19 cellular contexts compared by ENCODE assay signal in genomic region chr2:39164089-39164488, GRCh38. TPM values are rescaled to one million over a fixed set of nuclear protein-coding genes. Genes with fewer than 3 reads are reported as not detected.
A peak's percentile ranks its signal among the peaks of the same experiment; 100 is the strongest.
DNase-seq lines count a peak whose midpoint lies in the region; ATAC-seq, FAIRE-seq and TF ChIP-seq lines count a peak whose summit lies in the region.
"Had no signal": no experiment of that assay in that cellular context is flagged by ENCODE, and none has a peak within 500 bp of the region (broad histone marks: within the 10 kb centered on the region; RNA-seq: fewer than 3 reads in every experiment).

No MANE protein-coding gene starts in this region.

- peaks cover 30 to 57% of the 10 kb centered on the region in 2 donors for H3K4me1 ChIP-seq in thoracic aorta (ENCODE audit: control insufficient read depth in 1 of 2, low read depth in 2 of 2)

- peak overlapping the region; percentile 40 to 68 for H3K27ac ChIP-seq in thoracic aorta
- H3K27ac ChIP-seq: 22Rv1, HL-60 had no signal

- peak; percentile 18 to 62 for DNase-seq in NOMO-1 (lab: John Stamatoyannopoulos, UW; ENCODE audit: unreplicated experiment in 2 of 2)
- no peak for DNase-seq in NOMO-1 treated with dmso at 0.1 percent for 144 hours (lab: John Stamatoyannopoulos, UW; ENCODE audit: unreplicated experiment)
- DNase-seq in NB4 (ENCODE audit: low read depth) = peak; percentile 17
- DNase-seq in cardiac fibroblast (ENCODE audit: low read depth in 2 of 2) = peak; percentile 14 to 24
- DNase-seq in thoracic aorta (ENCODE audit: low spot score) = no peak
- no peak for DNase-seq in GM12892 (ENCODE audit: insufficient read length)
- DNase-seq: DND-41, NCI-H1417 treated with DMSO at 0.1 percent for 48 hours, NCI-H187 treated with DMSO at 0.1 percent for 48 hours, NCI-H2227 treated with DMSO at 0.1 percent for 48 hours, NCI-H510A treated with DMSO at 0.1 percent for 48 hours, NCI-H774 had no signal

- peak; percentile 59 for ATAC-seq in thoracic aorta (ENCODE audit: insufficient number of reproducible peaks, low FRiP score, low read depth)
- no peak for ATAC-seq in HG03354 (IDR thresholded peaks at IDR 0.05; ENCODE audit: poor library complexity, severe bottlenecking, unreplicated experiment)
- ATAC-seq in HG03469 (IDR thresholded peaks at IDR 0.05; ENCODE audit: unreplicated experiment) = no peak
- ATAC-seq: GM23338, HCT116, Panc1 had no signal

- H3K4me3 ChIP-seq in NB4 (ENCODE audit: low read depth, low read length) (no peak overlapping the region), cardiac fibroblast (replicated peaks in 1 of 2; ENCODE audit: low read depth in 2 of 2, low read length in 2 of 2) (no peak overlapping the region), thoracic aorta (no peak overlapping the region)
- H3K4me3 ChIP-seq: GM23338 had no signal

- TF ChIP-seq CTCF in NB4 (IDR thresholded peaks at IDR 0.05; ENCODE audit: low read depth, low read length) (no peak), cardiac fibroblast (IDR thresholded peaks at IDR 0.05; ENCODE audit: low read depth, low read length) (no peak), thoracic aorta (IDR thresholded peaks at IDR 0.05) (no peak)

- TF ChIP-seq POLR2A in NB4 (IDR thresholded peaks at IDR 0.05; ENCODE audit: extremely low read depth, insufficient read length) = no peak
- TF ChIP-seq POLR2A in GM12892 (IDR thresholded peaks at IDR 0.05; ENCODE audit: low read depth, low read length) = no peak

- no peaks in the 10 kb centered on the region for H3K9me3 ChIP-seq in thoracic aorta

- no peak for FAIRE-seq in GM12892 (lab: Jason Lieb, UNC)

- H3K27me3 ChIP-seq in thoracic aorta (replicated peaks; ENCODE audit: insufficient read depth) = no peaks in the 10 kb centered on the region

- no peaks in the 10 kb centered on the region for H3K36me3 ChIP-seq in thoracic aorta

RNA-seq across cellular contexts. Expression of gene SOS1, which starts 43.2 kb away (rescaled TPM):
- 10 to 100 TPM; 29.8 to 61.2 TPM for total RNA-seq in thoracic aorta
- 10.5 TPM for polyA plus RNA-seq in GM12892 (2012; ENCODE audit: missing spikeins)

Comparison
In these comparisons a context has a peak if more than half of its experiments do, and no peak if none do; other contexts are left out.
1. DNase-seq: peak in NOMO-1 (2 of 2), NB4 (single experiment) and cardiac fibroblast (2 of 2); none in NOMO-1 treated with dmso at 0.1 percent for 144 hours (single experiment), thoracic aorta (single experiment) and GM12892 (single experiment).